2 cellular contexts compared by ENCODE assay signal in genomic region chr2:233329489-233330135, GRCh38.
A peak's percentile ranks its signal among the peaks of the same experiment; 100 is the strongest.
TF ChIP-seq lines count a peak whose summit lies in the region.

No MANE protein-coding gene starts in this region.

TF ChIP-seq in liver, 16 proteins besides CTCF, POLR2A, EP300 and RAD21 (continued from another document):
- TF ChIP-seq JUND (IDR thresholded peaks at IDR 0.05) (no peak), NR2F2 (IDR thresholded peaks at IDR 0.05) (peak; percentile 95), MAX (IDR thresholded peaks at IDR 0.05) (no peak), FOXA1 (IDR thresholded peaks at IDR 0.05) (no peak), SP1 (IDR thresholded peaks at IDR 0.05) (no peak)

TF ChIP-seq in HepG2, 621 proteins besides CTCF, POLR2A, EP300 and RAD21 (continued from another document):
- no peak for TF ChIP-seq NFE2L2 (IDR thresholded peaks at IDR 0.05; ENCODE audit: low read length)
- no peak for TF ChIP-seq MXI1 (IDR thresholded peaks at IDR 0.05; ENCODE audit: borderline replicate concordance, low read depth, low read length)
- no peak for TF ChIP-seq MED8 (CRISPR knock-in tag; IDR thresholded peaks at IDR 0.05; ENCODE audit: insufficient replicate concordance)
- TF ChIP-seq ZNF792 (CRISPR knock-in tag; IDR thresholded peaks at IDR 0.05), result no peak
TF ChIP-seq in HepG2: peak in this region for 0.
